1 cellular context compared by ENCODE assay signal in the genomic region with DNA sequence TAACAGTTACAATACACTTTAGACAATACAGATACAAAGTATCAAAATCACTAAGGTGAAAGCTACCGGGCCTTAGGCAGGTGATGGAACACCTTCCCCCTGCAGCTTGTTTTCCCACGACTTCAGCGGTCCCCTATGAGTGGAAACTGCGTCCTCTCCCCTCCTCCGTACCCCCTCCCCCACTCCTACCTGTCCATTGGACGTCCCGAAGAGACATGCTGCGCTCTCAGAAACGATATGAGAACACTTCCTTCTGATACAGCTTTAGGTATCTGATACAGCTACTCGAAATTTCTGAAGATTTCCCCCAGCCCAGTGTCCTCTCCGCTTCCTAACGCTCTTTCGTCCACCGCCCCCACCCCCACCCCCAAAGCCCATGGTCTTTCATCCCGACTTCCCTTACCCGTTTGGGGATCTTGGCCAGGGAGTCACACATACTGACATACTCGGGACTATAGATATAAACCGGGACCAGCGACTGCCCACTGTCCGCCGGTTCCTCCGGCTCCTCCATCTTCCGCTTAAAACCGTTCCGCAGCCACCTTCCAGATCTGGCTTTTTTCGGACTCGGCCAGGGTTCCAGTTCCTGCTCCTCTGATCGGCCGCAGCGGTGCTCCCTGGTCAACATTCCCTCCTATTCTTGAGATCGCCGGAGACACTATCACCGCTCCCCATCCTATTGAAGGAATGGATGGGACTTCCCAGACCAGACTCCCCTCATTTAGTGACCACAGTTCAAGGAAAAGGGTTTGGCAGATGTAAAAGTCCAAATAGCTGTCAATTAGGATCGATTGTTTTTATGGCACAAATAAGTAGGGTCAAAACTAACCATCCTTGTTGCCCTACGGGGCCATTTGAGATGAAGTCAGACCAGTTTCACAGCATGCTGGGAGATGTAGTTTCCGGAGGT.
TF ChIP-seq lines count a peak whose summit lies in the region.

A gene (minus strand): TSS at position 596 of the 910 bp plus-strand sequence. CDS start 82 bp downstream, at position 514.

TF ChIP-seq in K562, 482 proteins besides CTCF, POLR2A, EP300 and RAD21 (continued from another document and continues in another):
- TF ChIP-seq, protein P1, sequence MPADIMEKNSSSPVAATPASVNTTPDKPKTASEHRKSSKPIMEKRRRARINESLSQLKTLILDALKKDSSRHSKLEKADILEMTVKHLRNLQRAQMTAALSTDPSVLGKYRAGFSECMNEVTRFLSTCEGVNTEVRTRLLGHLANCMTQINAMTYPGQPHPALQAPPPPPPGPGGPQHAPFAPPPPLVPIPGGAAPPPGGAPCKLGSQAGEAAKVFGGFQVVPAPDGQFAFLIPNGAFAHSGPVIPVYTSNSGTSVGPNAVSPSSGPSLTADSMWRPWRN (IDR thresholded peaks at IDR 0.05; ENCODE audit: low read depth), result no peak
- TF ChIP-seq ZSCAN32 (CRISPR knock-in tag; IDR thresholded peaks at IDR 0.05) (no peak), FOXK1 (CRISPR knock-in tag; IDR thresholded peaks at IDR 0.05; ENCODE audit: borderline replicate concordance) (no peak), COPS2 (conservative IDR thresholded peaks at IDR 0.05) (no peak), CHD2 (IDR thresholded peaks at IDR 0.05; ENCODE audit: low read depth, low read length) (no peak), ZNF79 (CRISPR knock-in tag; IDR thresholded peaks at IDR 0.05; ENCODE audit: low read depth) (no peak), ZNF830 (CRISPR knock-in tag; IDR thresholded peaks at IDR 0.05) (no peak), ZNF263 (CRISPR knock-in tag; IDR thresholded peaks at IDR 0.05; ENCODE audit: borderline replicate concordance) (peak; percentile 91), ETS2 (tag; IDR thresholded peaks at IDR 0.05; ENCODE audit: borderline replicate concordance, poor library complexity, severe bottlenecking) (no peak), CCNT2 (IDR thresholded peaks at IDR 0.05; ENCODE audit: borderline replicate concordance, extremely low read depth, insufficient read length, low read depth, low read length) (no peak), EGR1 (conservative IDR thresholded peaks at IDR 0.05) (no peak; the same call in 1 of the 2 replicates), CBX1 (IDR thresholded peaks at IDR 0.05; ENCODE audit: low read depth) (no peak), NR2C1 (IDR thresholded peaks at IDR 0.05) (peak; percentile 82), NR2C1 (tag; IDR thresholded peaks at IDR 0.05) (peak; percentile 82), ZNF644 (tag; IDR thresholded peaks at IDR 0.05; ENCODE audit: low read depth) (no peak), TCF7L2 (IDR thresholded peaks at IDR 0.05; ENCODE audit: low read depth, low read length) (no peak), PHTF2 (CRISPR knock-in tag; IDR thresholded peaks at IDR 0.05) (no peak), SP2 (IDR thresholded peaks at IDR 0.05; ENCODE audit: extremely low read depth, low read depth, low read length, poor library complexity, severe bottlenecking) (no peak), ZNF717 (CRISPR knock-in tag; IDR thresholded peaks at IDR 0.05) (no peak), MTA2 (IDR thresholded peaks at IDR 0.05; ENCODE audit: low read depth) (no peak), ZNF175 (CRISPR knock-in tag; IDR thresholded peaks at IDR 0.05; ENCODE audit: low read depth) (no peak), ZBTB7A (IDR thresholded peaks at IDR 0.05; ENCODE audit: borderline replicate concordance, control insufficient read depth, low read depth, low read length) (no peak), ASH1L (IDR thresholded peaks at IDR 0.05; ENCODE audit: borderline replicate concordance, low read depth, partially characterized antibody) (peak; percentile 69), ZNF3 (CRISPR knock-in tag; IDR thresholded peaks at IDR 0.05) (no peak), HDAC2 (IDR thresholded peaks at IDR 0.05) (peak; percentile 67), E2F3 (CRISPR knock-in tag; IDR thresholded peaks at IDR 0.05) (no peak), FOS (IDR thresholded peaks at IDR 0.05; ENCODE audit: extremely low read depth, insufficient read length) (no peak), ADNP (tag; IDR thresholded peaks at IDR 0.05) (no peak), HDAC8 (tag; IDR thresholded peaks at IDR 0.05) (no peak), TARDBP (IDR thresholded peaks at IDR 0.05) (no peak), BRCA1 (IDR thresholded peaks at IDR 0.05) (no peak), BRCA1 (CRISPR knock-in tag; IDR thresholded peaks at IDR 0.05) (no peak), TGIF2 (CRISPR knock-in tag; IDR thresholded peaks at IDR 0.05) (no peak), HNRNPLL (IDR thresholded peaks at IDR 0.05; ENCODE audit: low read depth, low read length, poor library complexity, severe bottlenecking) (no peak), DPF2 (IDR thresholded peaks at IDR 0.05) (peak; percentile 48; the same call in 1 of the 2 replicates), MTA3 (IDR thresholded peaks at IDR 0.05; ENCODE audit: borderline replicate concordance) (no peak)
- TF ChIP-seq, protein P2, sequence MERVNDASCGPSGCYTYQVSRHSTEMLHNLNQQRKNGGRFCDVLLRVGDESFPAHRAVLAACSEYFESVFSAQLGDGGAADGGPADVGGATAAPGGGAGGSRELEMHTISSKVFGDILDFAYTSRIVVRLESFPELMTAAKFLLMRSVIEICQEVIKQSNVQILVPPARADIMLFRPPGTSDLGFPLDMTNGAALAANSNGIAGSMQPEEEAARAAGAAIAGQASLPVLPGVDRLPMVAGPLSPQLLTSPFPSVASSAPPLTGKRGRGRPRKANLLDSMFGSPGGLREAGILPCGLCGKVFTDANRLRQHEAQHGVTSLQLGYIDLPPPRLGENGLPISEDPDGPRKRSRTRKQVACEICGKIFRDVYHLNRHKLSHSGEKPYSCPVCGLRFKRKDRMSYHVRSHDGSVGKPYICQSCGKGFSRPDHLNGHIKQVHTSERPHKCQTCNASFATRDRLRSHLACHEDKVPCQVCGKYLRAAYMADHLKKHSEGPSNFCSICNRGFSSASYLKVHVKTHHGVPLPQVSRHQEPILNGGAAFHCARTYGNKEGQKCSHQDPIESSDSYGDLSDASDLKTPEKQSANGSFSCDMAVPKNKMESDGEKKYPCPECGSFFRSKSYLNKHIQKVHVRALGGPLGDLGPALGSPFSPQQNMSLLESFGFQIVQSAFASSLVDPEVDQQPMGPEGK (CRISPR knock-in tag; IDR thresholded peaks at IDR 0.05; ENCODE audit: borderline replicate concordance), result no peak
- TF ChIP-seq, protein P3, sequence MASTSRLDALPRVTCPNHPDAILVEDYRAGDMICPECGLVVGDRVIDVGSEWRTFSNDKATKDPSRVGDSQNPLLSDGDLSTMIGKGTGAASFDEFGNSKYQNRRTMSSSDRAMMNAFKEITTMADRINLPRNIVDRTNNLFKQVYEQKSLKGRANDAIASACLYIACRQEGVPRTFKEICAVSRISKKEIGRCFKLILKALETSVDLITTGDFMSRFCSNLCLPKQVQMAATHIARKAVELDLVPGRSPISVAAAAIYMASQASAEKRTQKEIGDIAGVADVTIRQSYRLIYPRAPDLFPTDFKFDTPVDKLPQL (IDR thresholded peaks at IDR 0.05; ENCODE audit: extremely low read depth, insufficient read length), result no peak
- TF ChIP-seq, protein P4, sequence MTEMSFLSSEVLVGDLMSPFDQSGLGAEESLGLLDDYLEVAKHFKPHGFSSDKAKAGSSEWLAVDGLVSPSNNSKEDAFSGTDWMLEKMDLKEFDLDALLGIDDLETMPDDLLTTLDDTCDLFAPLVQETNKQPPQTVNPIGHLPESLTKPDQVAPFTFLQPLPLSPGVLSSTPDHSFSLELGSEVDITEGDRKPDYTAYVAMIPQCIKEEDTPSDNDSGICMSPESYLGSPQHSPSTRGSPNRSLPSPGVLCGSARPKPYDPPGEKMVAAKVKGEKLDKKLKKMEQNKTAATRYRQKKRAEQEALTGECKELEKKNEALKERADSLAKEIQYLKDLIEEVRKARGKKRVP (CRISPR knock-in tag; IDR thresholded peaks at IDR 0.05), result no peak
- TF ChIP-seq, protein P5, sequence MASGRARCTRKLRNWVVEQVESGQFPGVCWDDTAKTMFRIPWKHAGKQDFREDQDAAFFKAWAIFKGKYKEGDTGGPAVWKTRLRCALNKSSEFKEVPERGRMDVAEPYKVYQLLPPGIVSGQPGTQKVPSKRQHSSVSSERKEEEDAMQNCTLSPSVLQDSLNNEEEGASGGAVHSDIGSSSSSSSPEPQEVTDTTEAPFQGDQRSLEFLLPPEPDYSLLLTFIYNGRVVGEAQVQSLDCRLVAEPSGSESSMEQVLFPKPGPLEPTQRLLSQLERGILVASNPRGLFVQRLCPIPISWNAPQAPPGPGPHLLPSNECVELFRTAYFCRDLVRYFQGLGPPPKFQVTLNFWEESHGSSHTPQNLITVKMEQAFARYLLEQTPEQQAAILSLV (tag; IDR thresholded peaks at IDR 0.05), result no peak
- TF ChIP-seq, protein P6, sequence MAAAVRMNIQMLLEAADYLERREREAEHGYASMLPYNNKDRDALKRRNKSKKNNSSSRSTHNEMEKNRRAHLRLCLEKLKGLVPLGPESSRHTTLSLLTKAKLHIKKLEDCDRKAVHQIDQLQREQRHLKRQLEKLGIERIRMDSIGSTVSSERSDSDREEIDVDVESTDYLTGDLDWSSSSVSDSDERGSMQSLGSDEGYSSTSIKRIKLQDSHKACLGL (CRISPR knock-in tag; IDR thresholded peaks at IDR 0.05; ENCODE audit: borderline replicate concordance, poor library complexity, severe bottlenecking), result no peak
- TF ChIP-seq, protein P7, sequence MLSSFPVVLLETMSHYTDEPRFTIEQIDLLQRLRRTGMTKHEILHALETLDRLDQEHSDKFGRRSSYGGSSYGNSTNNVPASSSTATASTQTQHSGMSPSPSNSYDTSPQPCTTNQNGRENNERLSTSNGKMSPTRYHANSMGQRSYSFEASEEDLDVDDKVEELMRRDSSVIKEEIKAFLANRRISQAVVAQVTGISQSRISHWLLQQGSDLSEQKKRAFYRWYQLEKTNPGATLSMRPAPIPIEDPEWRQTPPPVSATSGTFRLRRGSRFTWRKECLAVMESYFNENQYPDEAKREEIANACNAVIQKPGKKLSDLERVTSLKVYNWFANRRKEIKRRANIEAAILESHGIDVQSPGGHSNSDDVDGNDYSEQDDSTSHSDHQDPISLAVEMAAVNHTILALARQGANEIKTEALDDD (IDR thresholded peaks at IDR 0.05), result no peak
- TF ChIP-seq, protein P8, sequence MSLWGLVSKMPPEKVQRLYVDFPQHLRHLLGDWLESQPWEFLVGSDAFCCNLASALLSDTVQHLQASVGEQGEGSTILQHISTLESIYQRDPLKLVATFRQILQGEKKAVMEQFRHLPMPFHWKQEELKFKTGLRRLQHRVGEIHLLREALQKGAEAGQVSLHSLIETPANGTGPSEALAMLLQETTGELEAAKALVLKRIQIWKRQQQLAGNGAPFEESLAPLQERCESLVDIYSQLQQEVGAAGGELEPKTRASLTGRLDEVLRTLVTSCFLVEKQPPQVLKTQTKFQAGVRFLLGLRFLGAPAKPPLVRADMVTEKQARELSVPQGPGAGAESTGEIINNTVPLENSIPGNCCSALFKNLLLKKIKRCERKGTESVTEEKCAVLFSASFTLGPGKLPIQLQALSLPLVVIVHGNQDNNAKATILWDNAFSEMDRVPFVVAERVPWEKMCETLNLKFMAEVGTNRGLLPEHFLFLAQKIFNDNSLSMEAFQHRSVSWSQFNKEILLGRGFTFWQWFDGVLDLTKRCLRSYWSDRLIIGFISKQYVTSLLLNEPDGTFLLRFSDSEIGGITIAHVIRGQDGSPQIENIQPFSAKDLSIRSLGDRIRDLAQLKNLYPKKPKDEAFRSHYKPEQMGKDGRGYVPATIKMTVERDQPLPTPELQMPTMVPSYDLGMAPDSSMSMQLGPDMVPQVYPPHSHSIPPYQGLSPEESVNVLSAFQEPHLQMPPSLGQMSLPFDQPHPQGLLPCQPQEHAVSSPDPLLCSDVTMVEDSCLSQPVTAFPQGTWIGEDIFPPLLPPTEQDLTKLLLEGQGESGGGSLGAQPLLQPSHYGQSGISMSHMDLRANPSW (CRISPR knock-in tag; IDR thresholded peaks at IDR 0.05), result no peak
- TF ChIP-seq, protein P9, sequence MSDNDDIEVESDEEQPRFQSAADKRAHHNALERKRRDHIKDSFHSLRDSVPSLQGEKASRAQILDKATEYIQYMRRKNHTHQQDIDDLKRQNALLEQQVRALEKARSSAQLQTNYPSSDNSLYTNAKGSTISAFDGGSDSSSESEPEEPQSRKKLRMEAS (CRISPR knock-in tag; IDR thresholded peaks at IDR 0.05), result no peak
- TF ChIP-seq, protein P10, sequence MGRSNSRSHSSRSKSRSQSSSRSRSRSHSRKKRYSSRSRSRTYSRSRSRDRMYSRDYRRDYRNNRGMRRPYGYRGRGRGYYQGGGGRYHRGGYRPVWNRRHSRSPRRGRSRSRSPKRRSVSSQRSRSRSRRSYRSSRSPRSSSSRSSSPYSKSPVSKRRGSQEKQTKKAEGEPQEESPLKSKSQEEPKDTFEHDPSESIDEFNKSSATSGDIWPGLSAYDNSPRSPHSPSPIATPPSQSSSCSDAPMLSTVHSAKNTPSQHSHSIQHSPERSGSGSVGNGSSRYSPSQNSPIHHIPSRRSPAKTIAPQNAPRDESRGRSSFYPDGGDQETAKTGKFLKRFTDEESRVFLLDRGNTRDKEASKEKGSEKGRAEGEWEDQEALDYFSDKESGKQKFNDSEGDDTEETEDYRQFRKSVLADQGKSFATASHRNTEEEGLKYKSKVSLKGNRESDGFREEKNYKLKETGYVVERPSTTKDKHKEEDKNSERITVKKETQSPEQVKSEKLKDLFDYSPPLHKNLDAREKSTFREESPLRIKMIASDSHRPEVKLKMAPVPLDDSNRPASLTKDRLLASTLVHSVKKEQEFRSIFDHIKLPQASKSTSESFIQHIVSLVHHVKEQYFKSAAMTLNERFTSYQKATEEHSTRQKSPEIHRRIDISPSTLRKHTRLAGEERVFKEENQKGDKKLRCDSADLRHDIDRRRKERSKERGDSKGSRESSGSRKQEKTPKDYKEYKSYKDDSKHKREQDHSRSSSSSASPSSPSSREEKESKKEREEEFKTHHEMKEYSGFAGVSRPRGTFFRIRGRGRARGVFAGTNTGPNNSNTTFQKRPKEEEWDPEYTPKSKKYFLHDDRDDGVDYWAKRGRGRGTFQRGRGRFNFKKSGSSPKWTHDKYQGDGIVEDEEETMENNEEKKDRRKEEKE (IDR thresholded peaks at IDR 0.05; ENCODE audit: borderline replicate concordance in 1 of 2, control insufficient read depth in 1 of 2, low read depth in 2 of 2, low read length in 1 of 2), result no peak
- TF ChIP-seq, protein P11, sequence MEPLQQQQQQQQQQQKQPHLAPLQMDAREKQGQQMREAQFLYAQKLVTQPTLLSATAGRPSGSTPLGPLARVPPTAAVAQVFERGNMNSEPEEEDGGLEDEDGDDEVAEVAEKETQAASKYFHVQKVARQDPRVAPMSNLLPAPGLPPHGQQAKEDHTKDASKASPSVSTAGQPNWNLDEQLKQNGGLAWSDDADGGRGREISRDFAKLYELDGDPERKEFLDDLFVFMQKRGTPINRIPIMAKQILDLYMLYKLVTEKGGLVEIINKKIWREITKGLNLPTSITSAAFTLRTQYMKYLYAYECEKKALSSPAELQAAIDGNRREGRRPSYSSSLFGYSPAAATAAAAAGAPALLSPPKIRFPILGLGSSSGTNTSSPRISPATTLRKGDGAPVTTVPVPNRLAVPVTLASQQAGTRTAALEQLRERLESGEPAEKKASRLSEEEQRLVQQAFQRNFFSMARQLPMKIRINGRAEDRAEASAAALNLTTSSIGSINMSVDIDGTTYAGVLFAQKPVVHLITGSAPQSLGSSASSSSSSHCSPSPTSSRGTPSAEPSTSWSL (CRISPR knock-in tag; IDR thresholded peaks at IDR 0.05; ENCODE audit: borderline replicate concordance), result no peak
- TF ChIP-seq, protein P12, sequence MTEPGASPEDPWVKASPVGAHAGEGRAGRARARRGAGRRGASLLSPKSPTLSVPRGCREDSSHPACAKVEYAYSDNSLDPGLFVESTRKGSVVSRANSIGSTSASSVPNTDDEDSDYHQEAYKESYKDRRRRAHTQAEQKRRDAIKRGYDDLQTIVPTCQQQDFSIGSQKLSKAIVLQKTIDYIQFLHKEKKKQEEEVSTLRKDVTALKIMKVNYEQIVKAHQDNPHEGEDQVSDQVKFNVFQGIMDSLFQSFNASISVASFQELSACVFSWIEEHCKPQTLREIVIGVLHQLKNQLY (CRISPR knock-in tag; conservative IDR thresholded peaks at IDR 0.05), result no peak
